Comparison of ENCODE assay signal across 2 cellular contexts in the genomic region with DNA sequence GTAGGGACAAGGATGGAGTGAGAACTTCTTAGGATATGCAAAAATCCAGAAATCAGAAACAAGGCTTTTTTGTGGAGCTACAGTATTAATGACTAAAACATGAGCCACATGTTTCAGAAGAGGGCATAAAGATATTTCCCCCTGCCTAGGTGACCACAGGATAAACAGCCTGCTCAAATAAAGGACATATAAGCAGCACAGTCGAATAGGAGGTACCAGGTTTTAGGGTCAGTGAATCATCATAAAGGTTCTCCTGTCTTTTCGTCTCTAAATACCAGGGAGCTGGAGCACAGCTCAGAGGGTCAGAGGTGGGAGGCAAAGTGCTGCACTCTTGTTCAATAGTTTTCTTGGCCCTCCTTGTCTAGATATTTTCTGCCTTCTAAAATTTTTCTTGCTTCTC.
TF ChIP-seq lines count a peak whose summit lies in the region.

No MANE protein-coding gene starts in this region.

TF ChIP-seq in HCT116, 20 proteins besides CTCF, POLR2A, EP300 and RAD21 (continued from another document):
- no peak for TF ChIP-seq ZNF274 (IDR thresholded peaks at IDR 0.05; ENCODE audit: low read depth, low read length)
- TF ChIP-seq SP1 (IDR thresholded peaks at IDR 0.05; ENCODE audit: low read depth) = no peak
- TF ChIP-seq SIN3A (IDR thresholded peaks at IDR 0.05; ENCODE audit: low read depth) = no peak
- TF ChIP-seq, protein P1, sequence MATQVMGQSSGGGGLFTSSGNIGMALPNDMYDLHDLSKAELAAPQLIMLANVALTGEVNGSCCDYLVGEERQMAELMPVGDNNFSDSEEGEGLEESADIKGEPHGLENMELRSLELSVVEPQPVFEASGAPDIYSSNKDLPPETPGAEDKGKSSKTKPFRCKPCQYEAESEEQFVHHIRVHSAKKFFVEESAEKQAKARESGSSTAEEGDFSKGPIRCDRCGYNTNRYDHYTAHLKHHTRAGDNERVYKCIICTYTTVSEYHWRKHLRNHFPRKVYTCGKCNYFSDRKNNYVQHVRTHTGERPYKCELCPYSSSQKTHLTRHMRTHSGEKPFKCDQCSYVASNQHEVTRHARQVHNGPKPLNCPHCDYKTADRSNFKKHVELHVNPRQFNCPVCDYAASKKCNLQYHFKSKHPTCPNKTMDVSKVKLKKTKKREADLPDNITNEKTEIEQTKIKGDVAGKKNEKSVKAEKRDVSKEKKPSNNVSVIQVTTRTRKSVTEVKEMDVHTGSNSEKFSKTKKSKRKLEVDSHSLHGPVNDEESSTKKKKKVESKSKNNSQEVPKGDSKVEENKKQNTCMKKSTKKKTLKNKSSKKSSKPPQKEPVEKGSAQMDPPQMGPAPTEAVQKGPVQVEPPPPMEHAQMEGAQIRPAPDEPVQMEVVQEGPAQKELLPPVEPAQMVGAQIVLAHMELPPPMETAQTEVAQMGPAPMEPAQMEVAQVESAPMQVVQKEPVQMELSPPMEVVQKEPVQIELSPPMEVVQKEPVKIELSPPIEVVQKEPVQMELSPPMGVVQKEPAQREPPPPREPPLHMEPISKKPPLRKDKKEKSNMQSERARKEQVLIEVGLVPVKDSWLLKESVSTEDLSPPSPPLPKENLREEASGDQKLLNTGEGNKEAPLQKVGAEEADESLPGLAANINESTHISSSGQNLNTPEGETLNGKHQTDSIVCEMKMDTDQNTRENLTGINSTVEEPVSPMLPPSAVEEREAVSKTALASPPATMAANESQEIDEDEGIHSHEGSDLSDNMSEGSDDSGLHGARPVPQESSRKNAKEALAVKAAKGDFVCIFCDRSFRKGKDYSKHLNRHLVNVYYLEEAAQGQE (IDR thresholded peaks at IDR 0.05; ENCODE audit: low read depth) = no peak
- no peak for TF ChIP-seq TCF7L2 (IDR thresholded peaks at IDR 0.05; ENCODE audit: borderline replicate concordance, extremely low read depth, insufficient read depth, insufficient read length)
- TF ChIP-seq ZFX (IDR thresholded peaks at IDR 0.05) = no peak
- TF ChIP-seq JUND (IDR thresholded peaks at IDR 0.05) = no peak
- TF ChIP-seq ELF1 (IDR thresholded peaks at IDR 0.05; ENCODE audit: borderline replicate concordance, low read depth) = no peak
- no peak for TF ChIP-seq YY1 (IDR thresholded peaks at IDR 0.05; ENCODE audit: extremely low read depth, insufficient replicate concordance, low read depth, low read length)
- no peak for TF ChIP-seq POLR2AphosphoS5 (IDR thresholded peaks at IDR 0.05; ENCODE audit: low read depth, low read length)

TF ChIP-seq in H1, 55 proteins besides CTCF, POLR2A, EP300 and RAD21 (continued from another document):
- TF ChIP-seq CHD2 (IDR thresholded peaks at IDR 0.05; ENCODE audit: low read length) (no peak), BRCA1 (IDR thresholded peaks at IDR 0.05; ENCODE audit: low read depth, low read length) (no peak), TCF12 (IDR thresholded peaks at IDR 0.05; ENCODE audit: low read depth, low read length) (no peak), TAF7 (optimal IDR thresholded peaks at IDR 0.05; ENCODE audit: borderline replicate concordance, low read depth, low read length) (no peak), HDAC2 (IDR thresholded peaks at IDR 0.05; ENCODE audit: borderline replicate concordance in 1 of 2, low read depth in 2 of 2, low read length in 2 of 2) (no peak), TAF1 (IDR thresholded peaks at IDR 0.05; ENCODE audit: low read depth, low read length) (no peak), SIX5 (IDR thresholded peaks at IDR 0.05; ENCODE audit: low read depth, low read length) (no peak)
- TF ChIP-seq, protein P2, sequence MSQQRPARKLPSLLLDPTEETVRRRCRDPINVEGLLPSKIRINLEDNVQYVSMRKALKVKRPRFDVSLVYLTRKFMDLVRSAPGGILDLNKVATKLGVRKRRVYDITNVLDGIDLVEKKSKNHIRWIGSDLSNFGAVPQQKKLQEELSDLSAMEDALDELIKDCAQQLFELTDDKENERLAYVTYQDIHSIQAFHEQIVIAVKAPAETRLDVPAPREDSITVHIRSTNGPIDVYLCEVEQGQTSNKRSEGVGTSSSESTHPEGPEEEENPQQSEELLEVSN (IDR thresholded peaks at IDR 0.05) = no peak
